In the genomic region with DNA sequence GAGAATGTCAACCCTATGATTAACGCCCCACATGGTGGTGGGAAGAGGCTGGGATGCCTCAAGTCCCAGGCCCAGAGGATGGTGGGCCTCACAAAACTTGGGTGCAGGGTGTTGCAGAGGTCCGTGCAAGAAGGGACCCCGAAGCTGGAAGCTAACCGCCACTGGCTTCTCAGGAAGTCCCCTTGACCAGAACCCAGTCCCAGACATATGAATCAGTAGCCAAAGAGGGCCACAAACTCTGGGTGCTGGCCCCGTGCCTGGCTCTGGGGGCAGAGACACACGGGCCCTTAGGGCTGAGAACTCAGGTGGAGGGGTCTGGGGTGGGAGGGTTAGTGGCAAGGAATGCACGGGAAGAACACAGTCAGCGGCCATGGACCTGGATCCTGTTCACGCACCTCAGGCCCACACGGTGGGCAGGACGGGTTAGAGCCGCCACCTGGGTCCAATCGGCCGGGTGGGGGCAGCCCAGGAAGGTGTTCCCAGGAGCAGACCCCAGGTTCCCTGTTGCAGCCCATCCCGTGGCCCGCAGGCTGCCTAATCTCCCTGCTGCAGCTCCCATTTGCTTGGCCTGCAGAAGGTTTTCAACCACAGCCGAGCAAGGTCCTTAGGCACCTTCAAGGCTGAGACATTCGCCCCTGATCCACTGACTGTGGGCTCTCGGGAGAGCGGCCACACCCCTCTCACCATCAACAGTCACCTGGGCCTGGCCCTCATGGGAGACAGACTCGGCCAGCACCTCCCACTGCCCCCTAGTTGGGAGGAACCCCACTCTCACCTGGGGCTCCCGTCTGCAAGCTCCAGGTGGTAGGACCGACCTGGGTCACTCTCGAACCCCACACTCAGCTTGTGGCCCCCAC, we compare ENCODE assay signal across 28 cellular contexts.
"Had no signal": no experiment of that assay in that cellular context is flagged by ENCODE, and none has a peak within 500 bp of the region (broad histone marks: within the 10 kb centered on the region; RNA-seq: fewer than 3 reads in every experiment).

No MANE protein-coding gene starts in this region.

- H2AFZ ChIP-seq: hepatocyte, parathyroid adenoma had no signal

- DNase-seq: central memory CD4-positive, alpha-beta T cell; colonic mucosa; effector CD8-positive, alpha-beta T cell; endodermal cell; foreskin fibroblast; gastrocnemius medialis; left colon; mesenchymal stem cell; naive thymus-derived CD4-positive, alpha-beta T cell; sigmoid colon; stimulated activated CD4-positive, alpha-beta T cell treated with anti-CD3 and anti-CD28 coated beads, Interleukin-2, amount 100 ng/mL, for 24 hours; stimulated activated CD4-positive, alpha-beta T cell treated with anti-CD3 and anti-CD28 coated beads, Interleukin-4, amount 100 ng/mL, for 24 hours; stimulated activated naive CD8-positive, alpha-beta T cell treated with anti-CD3 and anti-CD28 coated beads, Interleukin-15, Interleukin-2, amounts not matched to agents 100 U/mL and 50 U/mL, for 24 hours; substantia nigra; testis; tibial artery had no signal

- ATAC-seq: esophagus mucosa; gastrocnemius medialis; heart left ventricle; left colon; naive thymus-derived CD4-positive, alpha-beta T cell; stimulated activated memory B cell treated with anti-CD40 and anti-IgM and Interleukin-4, amounts not matched to agents 10 μg/mL and 1 μg/mL and 100 μg/mL, for 72 hours; stimulated activated naive CD8-positive, alpha-beta T cell treated with anti-CD3 and anti-CD28 coated beads, Interleukin-15, Interleukin-2, amounts not matched to agents 100 U/mL and 50 U/mL, for 24 hours had no signal

- H3K4me1 ChIP-seq: colonic mucosa, gastrocnemius medialis, heart left ventricle, parathyroid adenoma, sigmoid colon, testis, tibial artery, upper lobe of left lung had no signal

- H3K9me3 ChIP-seq: colonic mucosa, gastrocnemius medialis, heart left ventricle, neutrophil, sigmoid colon, testis, tibial artery, upper lobe of left lung had no signal

- H3K4me2 ChIP-seq: hepatocyte had no signal

- H3K36me3 ChIP-seq: colonic mucosa, gastrocnemius medialis, heart left ventricle, neutrophil, sigmoid colon, tibial artery, upper lobe of left lung had no signal

- H3K4me3 Mint-ChIP-seq: dendritic cell treated with granulocyte-macrophage colony-stimulating factor and Interleukin-4, amounts not matched to agents 40 ng/mL and 50 ng/mL, for 4 days; endodermal cell; mesothelial cell of epicardium; naive thymus-derived CD4-positive, alpha-beta T cell; nephron; stimulated activated memory B cell treated with anti-CD40 and anti-IgM and Interleukin-4, amounts not matched to agents 10 μg/mL and 1 μg/mL and 100 μg/mL, for 72 hours had no signal

- H3K4me3 ChIP-seq: colonic mucosa, gastrocnemius medialis, heart left ventricle, hepatocyte, sigmoid colon, testis, tibial artery, upper lobe of left lung had no signal

- H3K27ac Mint-ChIP-seq: dendritic cell treated with granulocyte-macrophage colony-stimulating factor and Interleukin-4, amounts not matched to agents 40 ng/mL and 50 ng/mL, for 4 days; endodermal cell; mesothelial cell of epicardium; naive thymus-derived CD4-positive, alpha-beta T cell; nephron; progenitor cell of endocrine pancreas; stimulated activated memory B cell treated with anti-CD40 and anti-IgM and Interleukin-4, amounts not matched to agents 10 μg/mL and 1 μg/mL and 100 μg/mL, for 72 hours had no signal

- H3K27ac ChIP-seq: colonic mucosa, epithelial cell of prostate, gastrocnemius medialis, heart left ventricle, hepatocyte, neutrophil, parathyroid adenoma, sigmoid colon, testis, tibial artery, upper lobe of left lung had no signal

- H3K36me3 Mint-ChIP-seq: mesothelial cell of epicardium; stimulated activated memory B cell treated with anti-CD40 and anti-IgM and Interleukin-4, amounts not matched to agents 10 μg/mL and 1 μg/mL and 100 μg/mL, for 72 hours had no signal

- H3K27me3 ChIP-seq: colonic mucosa, testis, upper lobe of left lung had no signal

- H3K79me2 ChIP-seq: hepatocyte, parathyroid adenoma had no signal

- H3K4me1 Mint-ChIP-seq: endodermal cell; mesothelial cell of epicardium; nephron; stimulated activated memory B cell treated with anti-CD40 and anti-IgM and Interleukin-4, amounts not matched to agents 10 μg/mL and 1 μg/mL and 100 μg/mL, for 72 hours had no signal

- H3K9me3 Mint-ChIP-seq: dendritic cell treated with granulocyte-macrophage colony-stimulating factor and Interleukin-4, amounts not matched to agents 40 ng/mL and 50 ng/mL, for 4 days; endodermal cell; mesothelial cell of epicardium; naive thymus-derived CD4-positive, alpha-beta T cell; nephron; stimulated activated memory B cell treated with anti-CD40 and anti-IgM and Interleukin-4, amounts not matched to agents 10 μg/mL and 1 μg/mL and 100 μg/mL, for 72 hours had no signal
